19 cellular contexts compared by ENCODE assay signal in the genomic region with DNA sequence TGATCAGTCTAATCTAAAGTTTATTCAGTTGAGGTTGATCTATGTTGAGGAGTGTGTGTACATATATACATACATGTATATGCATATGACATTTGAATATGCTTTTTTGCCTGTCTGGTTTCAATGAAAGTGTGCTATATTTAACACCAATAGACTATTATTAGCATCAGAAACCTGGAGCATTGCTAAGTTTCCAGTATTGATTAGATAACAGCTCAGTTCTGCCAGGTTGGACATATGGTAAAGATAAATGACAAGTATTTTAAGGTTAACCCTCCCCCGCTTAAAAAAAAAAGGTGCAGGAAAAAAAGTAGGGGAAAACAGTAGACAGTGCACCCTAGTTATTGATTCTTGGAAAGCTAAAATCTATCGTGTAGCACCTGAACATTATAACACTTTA. TPM values are rescaled to one million over a fixed set of nuclear protein-coding genes. Genes with fewer than 3 reads are reported as not detected.
DNase-seq lines count a peak whose midpoint lies in the region; FAIRE-seq and TF ChIP-seq lines count a peak whose summit lies in the region.
"Had no signal": no experiment of that assay in that cellular context is flagged by ENCODE, and none has a peak within 500 bp of the region (broad histone marks: within the 10 kb centered on the region; RNA-seq: fewer than 3 reads in every experiment).

No MANE protein-coding gene starts in this region.

- H3K36me3 Mint-ChIP-seq in nephron progenitor cell (ENCODE audit: low read depth) = peaks cover 40% of the 10 kb centered on the region

- peaks cover 54% of the 10 kb centered on the region for H3K79me2 ChIP-seq in fibroblast of lung (ENCODE audit: control insufficient read depth, insufficient read depth, low read length)

- no peaks in the 10 kb centered on the region for H3K36me3 ChIP-seq in fibroblast of lung (ENCODE audit: control insufficient read depth, insufficient read depth, low read length)
- H3K36me3 ChIP-seq: ovary had no signal

- no peak overlapping the region for H3K4me3 Mint-ChIP-seq in nephron progenitor cell
- H3K4me3 Mint-ChIP-seq: activated CD4-positive, alpha-beta T cell treated with anti-CD3 and anti-CD28 coated beads, Interleukin-2, amount 10 ng/mL, durations not matched to agents 7 days and 5 days; B cell; type B pancreatic cell had no signal

- H3K27ac Mint-ChIP-seq in nephron progenitor cell = peak overlapping the region; percentile 77
- H3K27ac Mint-ChIP-seq: activated CD4-positive, alpha-beta T cell treated with anti-CD3 and anti-CD28 coated beads, Interleukin-2, amount 10 ng/mL, durations not matched to agents 7 days and 5 days; B cell; type B pancreatic cell had no signal

- CTCF ChIA-PET in RWPE1 (lab: Yijun Ruan, JAX) = interaction anchor here (0.5 to 0.6 kb wide), 3 partner anchors 16 to 770 kb away, joined by 3 read pairs; no protein-coding TSS in a partner anchor

- H3K4me1 Mint-ChIP-seq in nephron progenitor cell = peaks cover 12% of the 10 kb centered on the region

- peak overlapping the region; percentile 27 for H3K4me2 ChIP-seq in fibroblast of lung (ENCODE audit: extremely low read depth, insufficient read depth, low read length)

- DNase-seq in GM19239 (ENCODE audit: insufficient read length, low spot score) (no peak), RWPE1 (ENCODE audit: low spot score) (no peak), fibroblast of lung (ENCODE audit: low read depth in 2 of 2) (no peak), nephron progenitor cell (no peak), NCI-H748 treated with DMSO at 0.1 percent for 48 hours (lab: John Stamatoyannopoulos, UW) (no peak), iPS-NIHi11 (ENCODE audit: low spot score) (no peak)
- no peak for DNase-seq in stimulated activated naive CD4-positive, alpha-beta T cell (lab: John Stamatoyannopoulos, UW)
- DNase-seq: activated CD4-positive, alpha-beta T cell treated with anti-CD3 and anti-CD28 coated beads, Interleukin-2, amount 10 ng/mL, durations not matched to agents 7 days and 5 days; DMS153; islet precursor cell; midbrain; NCI-H2081; NCI-H524 treated with DMSO at 0.1 percent for 48 hours; ovary; PC-3; small intestine had no signal

- no peaks in the 10 kb centered on the region for H4K20me1 ChIP-seq in fibroblast of lung (ENCODE audit: control insufficient read depth, extremely low read depth, insufficient read depth, low read length)

- POLR2A ChIA-PET in RWPE1 (lab: Yijun Ruan, JAX; ENCODE audit: low non-redundant PET) = no interaction called here

- no peaks in the 10 kb centered on the region for H3K27me3 Mint-ChIP-seq in nephron progenitor cell (ENCODE audit: low read depth, poor library complexity)
- H3K27me3 Mint-ChIP-seq: activated CD4-positive, alpha-beta T cell treated with anti-CD3 and anti-CD28 coated beads, Interleukin-2, amount 10 ng/mL, durations not matched to agents 7 days and 5 days; B cell; type B pancreatic cell had no signal

- no peak overlapping the region for H2AFZ ChIP-seq in fibroblast of lung (ENCODE audit: low read length)

- TF ChIP-seq CTCF in RWPE1 (conservative IDR thresholded peaks at IDR 0.05; ENCODE audit: low read depth) (no peak), fibroblast of lung (conservative IDR thresholded peaks at IDR 0.05 in 1 of 2, IDR thresholded peaks at IDR 0.05 in 1 of 2; ENCODE audit: low read depth in 1 of 2, low read length in 2 of 2) (no peak), nephron progenitor cell (IDR thresholded peaks at IDR 0.05) (no peak)

- no peak overlapping the region for H3K4me3 ChIP-seq in fibroblast of lung (replicated peaks in 1 of 4; ENCODE audit: control extremely low read depth in 1 of 4, insufficient read depth in 1 of 4, low read depth in 3 of 4, low read length in 4 of 4)
- H3K4me3 ChIP-seq: ovary, SK-N-MC had no signal

- H3K9me3 Mint-ChIP-seq in nephron progenitor cell = peaks cover 15% of the 10 kb centered on the region
- H3K9me3 Mint-ChIP-seq: type B pancreatic cell had no signal

- peak overlapping the region; percentile 69 for H3K27ac ChIP-seq in RWPE1
- H3K27ac ChIP-seq in fibroblast of lung (ENCODE audit: insufficient read depth, low read length) = peak overlapping the region; percentile 54
- H3K27ac ChIP-seq: ovary had no signal

- H3K9ac ChIP-seq in fibroblast of lung (ENCODE audit: insufficient read depth, low read length) = no peak overlapping the region

- H3K9me3 ChIP-seq in fibroblast of lung (ENCODE audit: control insufficient read depth, insufficient read depth, low read depth, low read length) = no peaks in the 10 kb centered on the region
- H3K9me3 ChIP-seq: ovary had no signal

- peaks cover 10% of the 10 kb centered on the region for H3K4me1 ChIP-seq in fibroblast of lung (ENCODE audit: control insufficient read depth, extremely low read depth, insufficient read depth, low read length)

- H3K27me3 ChIP-seq in fibroblast of lung (ENCODE audit: control insufficient read depth, insufficient read depth, low read length) = no peaks in the 10 kb centered on the region
- H3K27me3 ChIP-seq: ovary had no signal

- peak; percentile 23 for FAIRE-seq in GM19239 (lab: Jason Lieb, UNC)
- FAIRE-seq: small intestine had no signal

RNA-seq across cellular contexts. Expression of a gene that starts 19.4 kb away (rescaled TPM):
- 33.1 and 47.4 TPM in 2 replicates for total RNA-seq in fibroblast of lung
- polyA plus RNA-seq in fibroblast of lung = 34.3 and 37.7 TPM in 2 replicates
- 26.8 and 27.5 TPM in 2 replicates for polyA plus RNA-seq in fibroblast of lung (2012)
- 33.3 and 119 TPM in 2 replicates for polyA minus RNA-seq in fibroblast of lung (ENCODE audit: low replicate concordance)
